In genomic region chr16:69763557-69763942, GRCh38 we compare ENCODE assay signal across 1 cellular context.
TF ChIP-seq lines count a peak whose summit lies in the region.

No MANE protein-coding gene starts in this region.

TF ChIP-seq in WTC11, 78 proteins besides CTCF, POLR2A, EP300 and RAD21 (continued from another document):
- TF ChIP-seq OVOL2 (CRISPR knock-in tag; IDR thresholded peaks at IDR 0.05; ENCODE audit: borderline replicate concordance) = no peak
- no peak for TF ChIP-seq GRHL2 (CRISPR knock-in tag; IDR thresholded peaks at IDR 0.05; ENCODE audit: insufficient replicate concordance, severe bottlenecking)
- TF ChIP-seq MLX (CRISPR knock-in tag; IDR thresholded peaks at IDR 0.05) = no peak
- TF ChIP-seq IRF1 (CRISPR knock-in tag; IDR thresholded peaks at IDR 0.05) = no peak
- TF ChIP-seq ZNF425 (CRISPR knock-in tag; conservative IDR thresholded peaks at IDR 0.05) = no peak
- TF ChIP-seq MYBL2 (CRISPR knock-in tag; IDR thresholded peaks at IDR 0.05) = no peak
- TF ChIP-seq ERG (CRISPR knock-in tag; IDR thresholded peaks at IDR 0.05) = no peak
- TF ChIP-seq SMAD3 (CRISPR knock-in tag; IDR thresholded peaks at IDR 0.05; ENCODE audit: borderline replicate concordance) = no peak
